In the genomic region with DNA sequence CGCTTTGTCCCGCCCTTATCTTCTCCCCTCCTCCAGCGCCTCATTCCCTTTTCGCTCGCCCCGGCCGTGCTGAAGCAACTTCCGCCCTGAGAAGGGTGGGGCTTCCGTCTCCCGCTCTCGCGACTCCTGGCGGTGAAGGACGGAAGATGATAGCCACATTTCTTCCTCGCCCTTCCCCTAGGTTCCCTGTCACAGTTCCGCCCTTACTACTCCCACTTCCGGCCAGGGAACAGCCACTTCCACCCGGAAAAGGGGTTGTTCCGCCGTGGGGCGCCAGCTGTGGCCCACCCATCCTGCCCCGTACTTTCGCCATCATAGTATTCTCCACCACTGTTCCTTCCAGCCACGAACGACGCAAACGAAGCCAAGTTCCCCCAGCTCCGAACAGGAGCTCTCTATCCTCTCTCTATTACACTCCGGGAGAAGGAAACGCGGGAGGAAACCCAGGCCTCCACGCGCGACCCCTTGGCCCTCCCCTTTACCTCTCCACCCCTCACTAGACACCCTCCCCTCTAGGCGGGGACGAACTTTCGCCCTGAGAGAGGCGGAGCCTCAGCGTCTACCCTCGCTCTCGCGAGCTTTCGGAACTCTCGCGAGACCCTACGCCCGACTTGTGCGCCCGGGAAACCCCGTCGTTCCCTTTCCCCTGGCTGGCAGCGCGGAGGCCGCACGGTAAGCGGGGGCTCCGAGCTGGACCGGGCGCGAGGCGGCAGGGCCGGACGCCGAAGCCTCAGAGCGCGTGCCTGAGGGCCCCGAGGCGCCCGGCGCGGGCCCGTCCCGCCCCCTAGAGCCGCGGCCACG, we compare ENCODE assay signal across 8 cellular contexts. TPM values are rescaled to one million over a fixed set of nuclear protein-coding genes. Genes with fewer than 3 reads are reported as not detected.
A peak's percentile ranks its signal among the peaks of the same experiment; 100 is the strongest.
DNase-seq lines count a peak whose midpoint lies in the region; TF ChIP-seq lines count a peak whose summit lies in the region.

Gene RPS19, plus strand, starts transcription at position 638 of the 801 bp plus-strand sequence. CDS start 520 bp downstream, outside the sequence.

- H3K9ac ChIP-seq in neuronal stem cell (ENCODE audit: low read depth, low read length, poor library complexity), result peak within 1 kb of the TSS; percentile 99

- peak within 1 kb of the TSS; percentile 88 for H2AK5ac ChIP-seq in neuronal stem cell (ENCODE audit: low read depth, low read length)

- H3K4me1 ChIP-seq in neuronal stem cell (ENCODE audit: control insufficient read depth in 2 of 2, insufficient read depth in 1 of 2, low read depth in 1 of 2, low read length in 2 of 2), result peaks cover 16 to 21% of the 10 kb centered on the region in 2 donors

- peak within 1 kb of the TSS; percentile 92 for H3K18ac ChIP-seq in neuronal stem cell (ENCODE audit: low read length)

- H3K4me3 Mint-ChIP-seq in HFFc6, result peak within 1 kb of the TSS; percentile 99
- peak within 1 kb of the TSS; percentile 90 for H3K4me3 Mint-ChIP-seq in activated naive CD4-positive, alpha-beta T cell treated with anti-CD3 and anti-CD28 coated beads for 36 hours

- no peak within 1 kb of the TSS for H2BK15ac ChIP-seq in neuronal stem cell (ENCODE audit: low read length)

- H3K23ac ChIP-seq in neuronal stem cell (ENCODE audit: low read depth, low read length, poor library complexity), result peak within 1 kb of the TSS; percentile 99

- peak within 1 kb of the TSS; percentile 66 for H3K14ac ChIP-seq in neuronal stem cell (ENCODE audit: low read length)

- peak; percentile 98 for DNase-seq in HFFc6
- DNase-seq in NAMALWA (ENCODE audit: low spot score), result peak; percentile 99
- peak; percentile 98 for DNase-seq in SK-N-DZ (ENCODE audit: low spot score)
- DNase-seq in activated naive CD4-positive, alpha-beta T cell treated with anti-CD3 and anti-CD28 coated beads for 36 hours, result peak; percentile 99
- peak; percentile 99 for DNase-seq in foreskin melanocyte
- peak; percentile 99 for DNase-seq in neuronal stem cell (ENCODE audit: low spot score)

- no peaks in the 10 kb centered on the region for H3K9me3 ChIP-seq in neuronal stem cell (replicated peaks in 1 of 2; ENCODE audit: control insufficient read depth in 2 of 2, insufficient read depth in 1 of 2, low read depth in 1 of 2, low read length in 2 of 2)

- H3K4me3 ChIP-seq in GM08714 (ENCODE audit: low read length), result peak within 1 kb of the TSS; percentile 92
- H3K4me3 ChIP-seq in neuronal stem cell (ENCODE audit: low read length in 2 of 2), result peak within 1 kb of the TSS; percentile 95 to 98

- no peak within 1 kb of the TSS for H3K4ac ChIP-seq in neuronal stem cell (ENCODE audit: low read length)

- no peaks in the 10 kb centered on the region for H3K9me3 Mint-ChIP-seq in HFFc6
- no peaks in the 10 kb centered on the region for H3K9me3 Mint-ChIP-seq in activated naive CD4-positive, alpha-beta T cell treated with anti-CD3 and anti-CD28 coated beads for 36 hours

- H2AFZ ChIP-seq in neuronal stem cell (ENCODE audit: low read length), result peak within 1 kb of the TSS; percentile 90

- no peak within 1 kb of the TSS for H2BK120ac ChIP-seq in neuronal stem cell (ENCODE audit: low read depth, low read length)

- CTCF ChIA-PET in activated naive CD4-positive, alpha-beta T cell treated with anti-CD3 and anti-CD28 coated beads for 36 hours (lab: Charles Lee), result interaction anchor here (0.6 to 3.1 kb wide), 19 partner anchors 8 to 491 kb away, joined by 3 to 12 read pairs (median 5); partner anchors contain the start of gene RABAC1

- no peak within 1 kb of the TSS for H4K8ac ChIP-seq in neuronal stem cell (ENCODE audit: low read depth, low read length)

- peak within 1 kb of the TSS; percentile 72 for H3K4me2 ChIP-seq in neuronal stem cell (ENCODE audit: insufficient read depth, low read length, poor library complexity, severe bottlenecking)

- H3K4me1 Mint-ChIP-seq in HFFc6 (ENCODE audit: low read depth), result peaks cover 44% of the 10 kb centered on the region
- H3K4me1 Mint-ChIP-seq in activated naive CD4-positive, alpha-beta T cell treated with anti-CD3 and anti-CD28 coated beads for 36 hours (ENCODE audit: low read depth), result peaks cover 46% of the 10 kb centered on the region

- intact Hi-C loops in activated naive CD4-positive, alpha-beta T cell treated with anti-CD3 and anti-CD28 coated beads for 36 hours (cut with micrococcal nuclease), result loop anchor here (1.0 to 2.0 kb wide), 10 partner anchors 11 to 465 kb away; partner anchors contain the start of genes GSK3A and MEGF8

- no CpG with 5 or more reads among the region's 76 CpGs for WGBS in neuronal stem cell (ENCODE audit: extremely low coverage in 2 of 2, insufficient read length in 2 of 2, insufficient replicate concordance in 1 of 2), 2 donors

- H3K36me3 ChIP-seq in neuronal stem cell (replicated peaks in 1 of 2; ENCODE audit: control insufficient read depth in 2 of 2, insufficient read depth in 2 of 2, low read length in 2 of 2), result peaks cover 39 to 43% of the 10 kb centered on the region in 2 donors

- H3K79me1 ChIP-seq in neuronal stem cell (ENCODE audit: low read depth, low read length), result peaks cover 21% of the 10 kb centered on the region

- peak within 1 kb of the TSS; percentile 83 for H3K27ac ChIP-seq in neuronal stem cell (replicated peaks; ENCODE audit: low read length)

- peaks cover 40% of the 10 kb centered on the region for H3K36me3 Mint-ChIP-seq in HFFc6 (ENCODE audit: low read depth)
- peaks cover 44% of the 10 kb centered on the region for H3K36me3 Mint-ChIP-seq in activated naive CD4-positive, alpha-beta T cell treated with anti-CD3 and anti-CD28 coated beads for 36 hours (ENCODE audit: low read depth)

- H2BK5ac ChIP-seq in neuronal stem cell (ENCODE audit: low read length), result peak within 1 kb of the TSS; percentile 99

- no peak within 1 kb of the TSS for H4K91ac ChIP-seq in neuronal stem cell (ENCODE audit: low read depth, low read length, poor library complexity)

- H3K27me3 Mint-ChIP-seq in HFFc6 (ENCODE audit: insufficient read depth), result peaks cover 15% of the 10 kb centered on the region
- no peaks in the 10 kb centered on the region for H3K27me3 Mint-ChIP-seq in activated naive CD4-positive, alpha-beta T cell treated with anti-CD3 and anti-CD28 coated beads for 36 hours (ENCODE audit: low read depth)

- peak; percentile 86 for TF ChIP-seq CTCF in HFFc6 (IDR thresholded peaks at IDR 0.05)
- TF ChIP-seq CTCF in subcutaneous adipose tissue (IDR thresholded peaks at IDR 0.05; ENCODE audit: low read depth), result no peak

- H2BK12ac ChIP-seq in neuronal stem cell (ENCODE audit: low read length), result no peak within 1 kb of the TSS

- H3K27me3 ChIP-seq in neuronal stem cell (ENCODE audit: control insufficient read depth in 3 of 3, insufficient read depth in 3 of 3, low read depth in 1 of 3, low read length in 3 of 3), result peaks cover 0 to 7% (median 0%) of the 10 kb centered on the region in 3 experiments

- peak within 1 kb of the TSS; percentile 96 for H3K27ac Mint-ChIP-seq in HFFc6
- H3K27ac Mint-ChIP-seq in activated naive CD4-positive, alpha-beta T cell treated with anti-CD3 and anti-CD28 coated beads for 36 hours, result peak within 1 kb of the TSS; percentile 97

RNA-seq across cellular contexts. Expression of gene RPS19, which starts in this region (rescaled TPM):
- 1,000 to 10,000 TPM; 2,312 to 2,495 (median 2,438) TPM for total RNA-seq in HFFc6 (2021; fragmentation: NEBNext Ultra II Directional; extraction: Animal tissue kit (Norgen Biotek cat#: 25700))
- polyA plus RNA-seq in SK-N-DZ (2014; cell fraction: cytosol; rRNA removed), result 657 and 776 TPM in 2 replicates
- polyA plus RNA-seq in SK-N-DZ (2014; cell fraction: nucleus; rRNA removed), result 809 and 1,369 TPM in 2 replicates
- total RNA-seq in activated naive CD4-positive, alpha-beta T cell treated with anti-CD3 and anti-CD28 coated beads for 36 hours, result 1,000 to 10,000 TPM; 4,092 to 4,109 TPM
- 4,580 TPM for polyA plus RNA-seq in neuronal stem cell (2013, experiment 1 of 2)
- polyA plus RNA-seq in neuronal stem cell (2013, experiment 2 of 2), result 4,472 TPM
- 100 to 1,000 TPM; 653 to 927 (median 891) TPM for total RNA-seq in subcutaneous adipose tissue

Comparison
In these comparisons a context has a peak if more than half of its experiments do, and no peak if none do; other contexts are left out.
1. Peak in every context shown above with its lines: DNase-seq, H3K4me3 ChIP-seq and H3K27ac ChIP-seq.